In the genomic region with DNA sequence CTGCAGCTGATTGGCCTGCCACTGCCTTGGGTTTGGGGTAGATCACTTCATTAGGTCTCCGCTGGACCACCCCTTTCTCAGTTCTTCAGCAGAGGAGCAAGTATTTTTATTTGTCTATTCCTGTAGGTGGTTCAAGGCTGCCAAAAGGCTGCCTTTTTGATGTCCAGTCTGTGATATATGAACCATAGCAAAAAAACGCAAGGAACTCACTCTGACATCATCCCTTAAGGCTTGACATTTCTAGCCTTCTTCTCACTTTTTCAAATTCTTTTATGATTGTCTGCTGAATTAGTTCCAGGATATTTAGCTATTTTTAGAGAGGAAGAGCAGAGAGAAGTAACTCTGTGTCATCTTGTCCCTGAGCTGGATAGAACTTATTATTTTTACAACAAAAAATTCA, we compare ENCODE assay signal across 21 cellular contexts.
DNase-seq lines count a peak whose midpoint lies in the region; ATAC-seq and TF ChIP-seq lines count a peak whose summit lies in the region.
"Had no signal": no experiment of that assay in that cellular context is flagged by ENCODE, and none has a peak within 500 bp of the region (broad histone marks: within the 10 kb centered on the region; RNA-seq: fewer than 3 reads in every experiment).

No MANE protein-coding gene starts in this region.

- H3K27ac ChIP-seq in PC-3 (ENCODE audit: low read length) = no peak overlapping the region
- no peak overlapping the region for H3K27ac ChIP-seq in gastrocnemius medialis
- H3K27ac ChIP-seq: adrenal gland; BLaER1 treated with 17β-estradiol and CSF1 and Interleukin-3, amounts not matched to agents 10 nM and 100 nM; KMS-11; neural progenitor cell had no signal

- H3K4me3 ChIP-seq in PC-3 (ENCODE audit: low read length) (no peak overlapping the region), fibroblast of mammary gland (ENCODE audit: control insufficient read depth, low read depth, low read length) (no peak overlapping the region), gastrocnemius medialis (no peak overlapping the region)
- H3K4me3 ChIP-seq: adrenal gland; BLaER1 treated with 17β-estradiol and CSF1 and Interleukin-3, amounts not matched to agents 10 nM and 100 nM; neural progenitor cell had no signal

- in situ Hi-C loops in gastrocnemius medialis (cut with MboI; ENCODE audit: low sequenced_read_pairs in 4 of 4) = no loop called here

- H3K9me3 ChIP-seq in PC-3 (ENCODE audit: low read length) = no peaks in the 10 kb centered on the region
- peaks cover 0 to 5% (median 0%) of the 10 kb centered on the region in 3 donors for H3K9me3 ChIP-seq in gastrocnemius medialis
- H3K9me3 ChIP-seq: adrenal gland had no signal

- H3F3A ChIP-seq in PC-3 (ENCODE audit: low read length, unreplicated experiment) = no peaks in the 10 kb centered on the region

- ATAC-seq in PC-3 = no peak
- ATAC-seq in sciatic nerve = peak; percentile 47
- ATAC-seq in gastrocnemius medialis = no peak
- no peak for ATAC-seq in GM21515 (IDR thresholded peaks at IDR 0.05; ENCODE audit: unreplicated experiment)
- ATAC-seq in HG02938 (IDR thresholded peaks at IDR 0.05; ENCODE audit: unreplicated experiment) = no peak
- ATAC-seq: T-helper 17 cell, WTC11 had no signal

- CTCF ChIA-PET in PC-3 (lab: Charles Lee) = no interaction called here

- H3K36me3 ChIP-seq in PC-3 (ENCODE audit: low read depth, low read length) (no peaks in the 10 kb centered on the region), gastrocnemius medialis (no peaks in the 10 kb centered on the region)
- H3K36me3 ChIP-seq: adrenal gland; BLaER1 treated with 17β-estradiol and CSF1 and Interleukin-3, amounts not matched to agents 10 nM and 100 nM; neural progenitor cell had no signal

- no peaks in the 10 kb centered on the region for H4K20me1 ChIP-seq in PC-3 (ENCODE audit: low read length)
- H4K20me1 ChIP-seq: BLaER1 treated with 17β-estradiol and CSF1 and Interleukin-3, amounts not matched to agents 10 nM and 100 nM had no signal

- no peak for TF ChIP-seq CTCF in PC-3 (conservative IDR thresholded peaks at IDR 0.05; ENCODE audit: low read depth, low read length)
- no peak for TF ChIP-seq CTCF in fibroblast of mammary gland (conservative IDR thresholded peaks at IDR 0.05; ENCODE audit: control insufficient read depth, insufficient read depth, low read depth, low read length)
- no peak for TF ChIP-seq CTCF in gastrocnemius medialis (IDR thresholded peaks at IDR 0.05 in 4 of 5, conservative IDR thresholded peaks at IDR 0.05 in 1 of 5)

- POLR2A ChIA-PET in PC-3 (lab: Charles Lee; ENCODE audit: unreplicated experiment) = no interaction called here

- no TSS peak for BruUV-seq in PC-3 (replicated peaks; lab: Mats Ljungman, UMichigan)

- DNase-seq in EH (ENCODE audit: low read depth) (peak; percentile 93), PC-3 (peak; percentile 16), fibroblast of mammary gland (ENCODE audit: low read depth) (peak; percentile 28), sciatic nerve (ENCODE audit: low spot score) (no peak), gastrocnemius medialis (no peak), HPDE6-E6E7 (ENCODE audit: extremely low spot score) (no peak)
- DNase-seq: adrenal gland; glutamatergic neuron; immature natural killer cell; NCI-H1417 treated with DMSO at 0.1 percent for 48 hours; NCI-H2227 treated with DMSO at 0.1 percent for 48 hours; retina; stimulated activated CD4-positive, alpha-beta T cell treated with anti-CD3 and anti-CD28 coated beads, Interleukin-1b, Interleukin-23, amount 100 ng/mL, for 48 hours; substantia nigra; T-helper 17 cell had no signal

- no peak overlapping the region for H3K9ac ChIP-seq in PC-3 (ENCODE audit: low read length)
- H3K9ac ChIP-seq: BLaER1 treated with 17β-estradiol and CSF1 and Interleukin-3, amounts not matched to agents 10 nM and 100 nM; KMS-11; neural progenitor cell had no signal

- TF ChIP-seq POLR2A in gastrocnemius medialis (IDR thresholded peaks at IDR 0.05) = no peak

- no peaks in the 10 kb centered on the region for H3K27me3 ChIP-seq in PC-3 (ENCODE audit: low read length)
- H3K27me3 ChIP-seq in gastrocnemius medialis = no peaks in the 10 kb centered on the region
- H3K27me3 ChIP-seq: adrenal gland; BLaER1 treated with 17β-estradiol and CSF1 and Interleukin-3, amounts not matched to agents 10 nM and 100 nM; neural progenitor cell had no signal

- intact Hi-C loops in PC-3 (cut with micrococcal nuclease) = no loop called here
- intact Hi-C loops in sciatic nerve (cut with DNase I) = no loop called here
- intact Hi-C loops in gastrocnemius medialis (cut with DNase I; ENCODE audit: low total_unique reads) = no loop called here

- H3K4me1 ChIP-seq in PC-3 (ENCODE audit: insufficient read depth, low read length) = peaks cover 19% of the 10 kb centered on the region
- peaks cover 0 to 7% of the 10 kb centered on the region in 2 donors for H3K4me1 ChIP-seq in gastrocnemius medialis

- H3K79me2 ChIP-seq in PC-3 (ENCODE audit: low read length) = no peaks in the 10 kb centered on the region

- no peak overlapping the region for H2AFZ ChIP-seq in PC-3 (ENCODE audit: low read length)
- H2AFZ ChIP-seq: neural progenitor cell had no signal

- no peaks in the 10 kb centered on the region for H3K9me2 ChIP-seq in PC-3 (replicated peaks; ENCODE audit: low read length)

- no peak overlapping the region for H3K4me2 ChIP-seq in PC-3 (ENCODE audit: low read length)
- H3K4me2 ChIP-seq: BLaER1 treated with 17β-estradiol and CSF1 and Interleukin-3, amounts not matched to agents 10 nM and 100 nM; KMS-11; neural progenitor cell had no signal

Comparison
In these comparisons a context has a peak if more than half of its experiments do, and no peak if none do; other contexts are left out.
1. DNase-seq: peak in EH (single experiment), PC-3 (single experiment) and fibroblast of mammary gland (single experiment); none in sciatic nerve (single experiment), gastrocnemius medialis (0 of 2) and HPDE6-E6E7 (single experiment).